In genomic region chr15:78265137-78265460, GRCh38 we compare ENCODE assay signal across 10 cellular contexts. TPM values are rescaled to one million over a fixed set of nuclear protein-coding genes. Genes with fewer than 3 reads are reported as not detected.
A peak's percentile ranks its signal among the peaks of the same experiment; 100 is the strongest.
DNase-seq lines count a peak whose midpoint lies in the region; ATAC-seq, FAIRE-seq and TF ChIP-seq lines count a peak whose summit lies in the region.
"Had no signal": no experiment of that assay in that cellular context is flagged by ENCODE, and none has a peak within 500 bp of the region (broad histone marks: within the 10 kb centered on the region; RNA-seq: fewer than 3 reads in every experiment).

No MANE protein-coding gene starts in this region.

- H3K9me3 Mint-ChIP-seq in astrocyte (ENCODE audit: unreplicated experiment): peaks cover 5% of the 10 kb centered on the region

- H3K4me2 ChIP-seq in astrocyte (ENCODE audit: low read length): peak overlapping the region; percentile 85

- H3K27me3 Mint-ChIP-seq in astrocyte (ENCODE audit: low read depth, unreplicated experiment): peaks cover 37% of the 10 kb centered on the region

- in situ Hi-C loops in GM13977 (cut with MboI; ENCODE audit: low pct_unique_long_range_greater_than_20kb, low sequenced_read_pairs, unreplicated experiment): no loop called here

- no peak overlapping the region for H3K27ac Mint-ChIP-seq in astrocyte (ENCODE audit: unreplicated experiment)

- H2AFZ ChIP-seq in astrocyte (ENCODE audit: low read depth, low read length): peak overlapping the region; percentile 90

- peaks cover 2% of the 10 kb centered on the region for H3K4me1 Mint-ChIP-seq in astrocyte (ENCODE audit: low read depth, unreplicated experiment)

- peaks cover 9% of the 10 kb centered on the region for H3K4me1 ChIP-seq in astrocyte (ENCODE audit: insufficient read depth, low read length)
- no peaks in the 10 kb centered on the region for H3K4me1 ChIP-seq in iPS-20b (ENCODE audit: insufficient read depth, low read length)
- H3K4me1 ChIP-seq in subcutaneous abdominal adipose tissue (ENCODE audit: control insufficient read depth in 5 of 5, insufficient read depth in 5 of 5, low read length in 5 of 5): peaks cover 3 to 25% (median 17%) of the 10 kb centered on the region in 5 donors
- H3K4me1 ChIP-seq: SJSA1 had no signal

- H3K9ac ChIP-seq in astrocyte (ENCODE audit: low read length) (peak overlapping the region; percentile 51), iPS-20b (ENCODE audit: low read depth, low read length) (peak overlapping the region; percentile 23; the same call in 1 of the 2 replicates), subcutaneous abdominal adipose tissue (ENCODE audit: low read length in 5 of 5) (peak overlapping the region; percentile 66 to 88 (median 85))

- H3K27ac ChIP-seq in HL-60 (replicated peaks) (no peak overlapping the region), astrocyte (ENCODE audit: low read depth, low read length) (no peak overlapping the region), iPS-20b (ENCODE audit: low read length) (no peak overlapping the region), subcutaneous abdominal adipose tissue (ENCODE audit: low read depth, low read length) (peak overlapping the region; percentile 31)
- H3K27ac ChIP-seq: SJSA1 had no signal

- no peak for FAIRE-seq in astrocyte (lab: Jason Lieb, UNC)
- FAIRE-seq: endometrium, K562 had no signal

- no peaks in the 10 kb centered on the region for H4K20me1 ChIP-seq in astrocyte (ENCODE audit: insufficient read depth, low read length)

- H3K4me3 ChIP-seq in HL-60 (replicated peaks; ENCODE audit: insufficient read depth, low read length): peak overlapping the region; percentile 29; the same call in 1 of the 2 replicates
- peak overlapping the region; percentile 53 for H3K4me3 ChIP-seq in astrocyte (ENCODE audit: insufficient read depth, low read depth, low read length)
- peak overlapping the region; percentile 51; the same call in 1 of the 2 replicates for H3K4me3 ChIP-seq in iPS-20b (ENCODE audit: low read length)
- peak overlapping the region; percentile 71 to 82 (median 78) for H3K4me3 ChIP-seq in subcutaneous abdominal adipose tissue (ENCODE audit: low read depth in 1 of 5, low read length in 5 of 5)
- H3K4me3 ChIP-seq: K562 had no signal

- H3K79me2 ChIP-seq in astrocyte (ENCODE audit: insufficient read depth, low read length): no peaks in the 10 kb centered on the region

- H3K36me3 Mint-ChIP-seq in astrocyte (ENCODE audit: low read depth, unreplicated experiment): no peaks in the 10 kb centered on the region

- no peak for ATAC-seq in HG03442 (IDR thresholded peaks at IDR 0.05; ENCODE audit: unreplicated experiment)
- ATAC-seq: K562 had no signal

- no peaks in the 10 kb centered on the region for H3K36me3 ChIP-seq in astrocyte (ENCODE audit: insufficient read depth, low read length)
- H3K36me3 ChIP-seq in iPS-20b (ENCODE audit: insufficient read depth, low read depth, low read length): no peaks in the 10 kb centered on the region
- no peaks in the 10 kb centered on the region for H3K36me3 ChIP-seq in subcutaneous abdominal adipose tissue (ENCODE audit: control insufficient read depth in 5 of 5, insufficient read depth in 5 of 5, low read length in 5 of 5)
- H3K36me3 ChIP-seq: SJSA1 had no signal

- DNase-seq in HL-60 (ENCODE audit: low read depth in 1 of 2, low spot score in 1 of 2) (no peak), astrocyte (ENCODE audit: low read depth) (no peak), GM13977 (ENCODE audit: low spot score) (no peak)
- no peak for DNase-seq in stimulated activated naive CD4-positive, alpha-beta T cell treated with Interleukin-2 at 50 U/mL for 16 hours (lab: John Stamatoyannopoulos, UW)

- H3K4me3 Mint-ChIP-seq in astrocyte (ENCODE audit: unreplicated experiment): no peak overlapping the region

- H3K9me3 ChIP-seq in astrocyte (ENCODE audit: insufficient read depth, low read depth, low read length): no peaks in the 10 kb centered on the region
- H3K9me3 ChIP-seq in iPS-20b (ENCODE audit: insufficient read depth, low read depth, low read length): no peaks in the 10 kb centered on the region
- H3K9me3 ChIP-seq in subcutaneous abdominal adipose tissue (ENCODE audit: control insufficient read depth in 5 of 5, low read length in 5 of 5): no peaks in the 10 kb centered on the region
- H3K9me3 ChIP-seq: SJSA1 had no signal

- TF ChIP-seq CTCF in HL-60 (IDR thresholded peaks at IDR 0.05; ENCODE audit: insufficient read depth, low read length): no peak
- TF ChIP-seq CTCF in astrocyte (IDR thresholded peaks at IDR 0.05; ENCODE audit: insufficient read depth, low read depth, low read length): no peak
- TF ChIP-seq CTCF in GM13977 (IDR thresholded peaks at IDR 0.05; ENCODE audit: extremely low read depth, insufficient read depth, missing control alignments): no peak

- H3K27me3 ChIP-seq in HL-60 (ENCODE audit: insufficient read depth, poor library complexity, severe bottlenecking) (peaks cover 3% of the 10 kb centered on the region), astrocyte (ENCODE audit: insufficient read depth, low read length) (no peaks in the 10 kb centered on the region), iPS-20b (ENCODE audit: insufficient read depth, low read length) (peaks cover 23% of the 10 kb centered on the region), subcutaneous abdominal adipose tissue (ENCODE audit: control insufficient read depth in 5 of 5, insufficient read depth in 4 of 5, low read length in 5 of 5) (no peaks in the 10 kb centered on the region)

RNA-seq across cellular contexts. Expression of gene DNAJA4, which starts 0.7 kb away (rescaled TPM):
- 0.14 TPM in 1 of 2 replicates, not detected in the other for total RNA-seq in astrocyte

RNA-seq across cellular contexts. Expression of gene ACSBG1, which starts 30.7 kb away (rescaled TPM):
- not detected in 2 replicates for total RNA-seq in astrocyte
- total RNA-seq: SJSA1 had no signal

RNA-seq across cellular contexts. Expression of gene SKIC8, which starts 34.3 kb away (rescaled TPM):
- total RNA-seq in astrocyte: 43.6 and 46.3 TPM in 2 replicates

Comparison
In these comparisons a context has a peak if more than half of its experiments do, and no peak if none do; other contexts are left out.
1. H3K9ac ChIP-seq: peak in every context shown above with its lines; median percentile 85 in subcutaneous abdominal adipose tissue; 51 in astrocyte; 23 in iPS-20b.